24 cellular contexts compared by ENCODE assay signal in genomic region chr1:100699744-100700143, GRCh38. TPM values are rescaled to one million over a fixed set of nuclear protein-coding genes. Genes with fewer than 3 reads are reported as not detected.
DNase-seq lines count a peak whose midpoint lies in the region; ATAC-seq and TF ChIP-seq lines count a peak whose summit lies in the region.
"Had no signal": no experiment of that assay in that cellular context is flagged by ENCODE, and none has a peak within 500 bp of the region (broad histone marks: within the 10 kb centered on the region; RNA-seq: fewer than 3 reads in every experiment).

No MANE protein-coding gene starts in this region.

- no peaks in the 10 kb centered on the region for H3K9me3 ChIP-seq in osteoblast (ENCODE audit: low read depth, low read length)
- H3K9me3 ChIP-seq in CD8-positive, alpha-beta memory T cell (ENCODE audit: low read length): no peaks in the 10 kb centered on the region
- H3K9me3 ChIP-seq: HAP-1 had no signal

- no peaks in the 10 kb centered on the region for H3K36me3 ChIP-seq in osteoblast (ENCODE audit: insufficient read depth, low read length)
- no peaks in the 10 kb centered on the region for H3K36me3 ChIP-seq in CD8-positive, alpha-beta memory T cell (ENCODE audit: insufficient read depth, low read length)
- H3K36me3 ChIP-seq: HAP-1, right atrium auricular region had no signal

- POLR2A ChIA-PET in CD8-positive, alpha-beta memory T cell (lab: Charles Lee): no interaction called here

- no peak overlapping the region for H3K4me3 ChIP-seq in osteoblast (ENCODE audit: insufficient read depth, low read length)
- H3K4me3 ChIP-seq in CD8-positive, alpha-beta memory T cell (ENCODE audit: low read length): no peak overlapping the region
- H3K4me3 ChIP-seq: HAP-1, K562, right atrium auricular region had no signal

- TF ChIP-seq CTCF in osteoblast (IDR thresholded peaks at IDR 0.05; ENCODE audit: extremely low read depth, low read depth, low read length): no peak

- DNase-seq in AG08395 (ENCODE audit: low spot score): peak; percentile 17
- DNase-seq in M059J (ENCODE audit: low read depth): peak; percentile 68
- peak; percentile 37 for DNase-seq in dedifferentiated amniotic fluid mesenchymal stem cell (ENCODE audit: extremely low spot score)
- no peak for DNase-seq in osteoblast (ENCODE audit: insufficient read length, low spot score, missing footprints)
- no peak for DNase-seq in CD8-positive, alpha-beta memory T cell
- DNase-seq: activated CD4-positive, alpha-beta memory T cell treated with anti-CD3 and anti-CD28 coated beads for 36 hours; activated CD4-positive, CD25-positive, alpha-beta regulatory T cell; activated effector memory CD4-positive, alpha-beta T cell treated with anti-CD3 and anti-CD28 coated beads, Interleukin-2, amount 50 U/mL, for 16 hours; C1 segment of cervical spinal cord; Calu3; central memory CD4-positive, alpha-beta T cell; mammary epithelial cell; NCI-H146; NCI-H524 treated with DMSO at 0.1 percent for 48 hours; nucleus accumbens; stimulated activated CD4-positive, alpha-beta T cell treated with anti-CD3 and anti-CD28 coated beads, Interleukin-15, amount 100 ng/mL, for 24 hours; T1000 had no signal

- H3K27ac Mint-ChIP-seq in CD8-positive, alpha-beta memory T cell: no peak overlapping the region
- H3K27ac Mint-ChIP-seq: activated CD4-positive, alpha-beta memory T cell treated with anti-CD3 and anti-CD28 coated beads for 36 hours; type B pancreatic cell had no signal

- no peaks in the 10 kb centered on the region for H3K4me1 Mint-ChIP-seq in CD8-positive, alpha-beta memory T cell

- H4K20me1 ChIP-seq in osteoblast (ENCODE audit: insufficient read depth, low read length): no peaks in the 10 kb centered on the region

- H3K36me3 Mint-ChIP-seq in CD8-positive, alpha-beta memory T cell: no peaks in the 10 kb centered on the region
- H3K36me3 Mint-ChIP-seq: type B pancreatic cell had no signal

- ATAC-seq in HG03135 (IDR thresholded peaks at IDR 0.05; ENCODE audit: unreplicated experiment) (no peak), GM21390 (IDR thresholded peaks at IDR 0.05; ENCODE audit: unreplicated experiment) (no peak), GM21723 (IDR thresholded peaks at IDR 0.05; ENCODE audit: unreplicated experiment) (no peak)
- ATAC-seq: K562 had no signal

- peak overlapping the region; percentile 31 for H3K27ac ChIP-seq in osteoblast (ENCODE audit: low read depth, low read length)
- no peak overlapping the region for H3K27ac ChIP-seq in CD8-positive, alpha-beta memory T cell (ENCODE audit: low read depth, low read length)
- H3K27ac ChIP-seq: right atrium auricular region had no signal

- peak overlapping the region; percentile 37 for H2AFZ ChIP-seq in osteoblast (ENCODE audit: low read length)

- no peaks in the 10 kb centered on the region for H3K79me2 ChIP-seq in osteoblast (ENCODE audit: insufficient read depth, low read length)

- no peaks in the 10 kb centered on the region for H3K27me3 ChIP-seq in osteoblast (ENCODE audit: insufficient read depth, low read length)
- H3K27me3 ChIP-seq in CD8-positive, alpha-beta memory T cell (ENCODE audit: insufficient read depth, low read length, poor library complexity, severe bottlenecking): no peaks in the 10 kb centered on the region
- H3K27me3 ChIP-seq: right atrium auricular region had no signal

- peaks cover 33% of the 10 kb centered on the region for H3K4me1 ChIP-seq in osteoblast (ENCODE audit: insufficient read depth, low read length)
- no peaks in the 10 kb centered on the region for H3K4me1 ChIP-seq in CD8-positive, alpha-beta memory T cell (ENCODE audit: insufficient read depth, low read length)
- H3K4me1 ChIP-seq: HAP-1, right atrium auricular region had no signal

- H3K27me3 Mint-ChIP-seq in CD8-positive, alpha-beta memory T cell: peaks cover 18 to 28% of the 10 kb centered on the region in 2 donors
- H3K27me3 Mint-ChIP-seq: type B pancreatic cell had no signal

- H3K9me3 Mint-ChIP-seq in CD8-positive, alpha-beta memory T cell: peaks cover 0 to 22% (median 9%) of the 10 kb centered on the region in 5 donors
- H3K9me3 Mint-ChIP-seq: type B pancreatic cell had no signal

- CTCF ChIA-PET in CD8-positive, alpha-beta memory T cell (lab: Charles Lee): no interaction called here

- H3K4me3 Mint-ChIP-seq in CD8-positive, alpha-beta memory T cell: no peak overlapping the region
- H3K4me3 Mint-ChIP-seq: activated CD4-positive, alpha-beta memory T cell treated with anti-CD3 and anti-CD28 coated beads for 36 hours; type B pancreatic cell had no signal

- peak overlapping the region; percentile 26 for H3K4me2 ChIP-seq in osteoblast (ENCODE audit: insufficient read depth, low read length)

RNA-seq across cellular contexts. Expression of gene VCAM1, which starts 19.8 kb away (rescaled TPM):
- 2.8 and 5.0 TPM in 2 replicates for total RNA-seq in M059J (2014; rRNA removed; shearing (Covaris generic))
- total RNA-seq in osteoblast: 382 and 511 TPM in 2 replicates
- 1 to 10 TPM; 3.5 to 4.0 TPM for total RNA-seq in CD8-positive, alpha-beta memory T cell
- polyA plus RNA-seq in CD8-positive, alpha-beta memory T cell: 0.51 TPM
- total RNA-seq: activated CD4-positive, alpha-beta memory T cell treated with anti-CD3 and anti-CD28 coated beads for 36 hours had no signal
- polyA plus RNA-seq: mammary epithelial cell had no signal

Comparison
In these comparisons a context has a peak if more than half of its experiments do, and no peak if none do; other contexts are left out.
1. DNase-seq: peak in AG08395 (single experiment), M059J (single experiment) and dedifferentiated amniotic fluid mesenchymal stem cell (single experiment); none in osteoblast (single experiment) and CD8-positive, alpha-beta memory T cell (0 of 5).
2. RNA of gene VCAM1, which starts 19.8 kb away (total RNA-seq): 382 to 511 TPM in osteoblast; 2.8 to 5.0 TPM in M059J and 3.5 to 4.0 TPM in CD8-positive, alpha-beta memory T cell; every median in the first group is over 10 times any median in the second.